14 cellular contexts compared by ENCODE assay signal in genomic region chrX:29490606-29491005, GRCh38.
A peak's percentile ranks its signal among the peaks of the same experiment; 100 is the strongest.
DNase-seq lines count a peak whose midpoint lies in the region; ATAC-seq and TF ChIP-seq lines count a peak whose summit lies in the region.
"Had no signal": no experiment of that assay in that cellular context is flagged by ENCODE, and none has a peak within 500 bp of the region (broad histone marks: within the 10 kb centered on the region; RNA-seq: fewer than 3 reads in every experiment).

No MANE protein-coding gene starts in this region.

- BruUV-seq in Panc1 (replicated peaks; lab: Mats Ljungman, UMichigan) = no TSS peak

- CTCF ChIA-PET in Panc1 (lab: Charles Lee) = no interaction called here

- in situ Hi-C loops in Panc1 (cut with HindIII; ENCODE audit: low pct_unique_long_range_greater_than_20kb, low sequenced_read_pairs) = no loop called here

- H3K9me3 ChIP-seq in Panc1 (ENCODE audit: control insufficient read depth, insufficient read depth, low read depth, low read length) = no peaks in the 10 kb centered on the region; the same call in 1 of the 2 replicates
- H3K9me3 ChIP-seq in adrenal gland (replicated peaks in 1 of 3) = no peaks in the 10 kb centered on the region

- ATAC-seq in Panc1 = peak; percentile 88
- ATAC-seq in HG03457 (IDR thresholded peaks at IDR 0.05; ENCODE audit: unreplicated experiment) = no peak
- no peak for ATAC-seq in GM19467 (IDR thresholded peaks at IDR 0.05; ENCODE audit: unreplicated experiment)

- H3K27ac ChIP-seq in Panc1 (ENCODE audit: low read length) (peak overlapping the region; percentile 54; the same call in 1 of the 2 replicates), adrenal gland (no peak overlapping the region)
- H3K27ac ChIP-seq: GM23248 had no signal

- TF ChIP-seq CTCF in Panc1 (IDR thresholded peaks at IDR 0.05) (no peak), epithelial cell of esophagus (IDR thresholded peaks at IDR 0.05; ENCODE audit: insufficient read depth, low read depth, low read length, missing control alignments) (no peak), adrenal gland (IDR thresholded peaks at IDR 0.05) (no peak)

- H3K4me1 ChIP-seq in Panc1 (ENCODE audit: control insufficient read depth, insufficient read depth, low read length) (no peaks in the 10 kb centered on the region), adrenal gland (replicated peaks in 1 of 2) (no peaks in the 10 kb centered on the region)

- H3K27me3 ChIP-seq in Panc1 (ENCODE audit: control insufficient read depth, insufficient read depth, low read length) = no peaks in the 10 kb centered on the region
- no peaks in the 10 kb centered on the region for H3K27me3 ChIP-seq in adrenal gland
- H3K27me3 ChIP-seq: BLaER1 had no signal

- H3K36me3 ChIP-seq in Panc1 (ENCODE audit: control insufficient read depth, insufficient read depth, low read length) = no peaks in the 10 kb centered on the region
- H3K36me3 ChIP-seq in adrenal gland (replicated peaks in 1 of 2) = no peaks in the 10 kb centered on the region
- H3K36me3 ChIP-seq: BLaER1 had no signal

- DNase-seq in DMS53 (lab: John Stamatoyannopoulos, UW) (peak; percentile 70), Panc1 (ENCODE audit: low read depth, low spot score) (no peak), epithelial cell of esophagus (ENCODE audit: low read depth) (peak; percentile 2), adrenal gland (no peak)
- DNase-seq: CD4-positive, alpha-beta T cell; CD8-positive, alpha-beta memory T cell; DMS 273 treated with DMSO at 0.1 percent for 48 hours; DND-41; GM23248; H7; HCEC 1CT had no signal

- WGBS in adrenal gland, 4 donors = 78 to 85% (median 83%) methylated on average over 2 of the region's 2 CpGs

- intact Hi-C loops in Panc1 (cut with micrococcal nuclease; ENCODE audit: unreplicated experiment) = no loop called here
- intact Hi-C loops in adrenal gland (cut with DNase I) = no loop called here

- POLR2A ChIA-PET in Panc1 (lab: Charles Lee) = no interaction called here

- H3K4me3 ChIP-seq in Panc1 (ENCODE audit: low read depth in 2 of 2, low read length in 2 of 2) = no peak overlapping the region
- no peak overlapping the region for H3K4me3 ChIP-seq in epithelial cell of esophagus (ENCODE audit: low read length)
- no peak overlapping the region for H3K4me3 ChIP-seq in adrenal gland
- H3K4me3 ChIP-seq: BLaER1, GM23248 had no signal

- no peak for TF ChIP-seq POLR2A in adrenal gland (IDR thresholded peaks at IDR 0.05)

Comparison
In these comparisons a context has a peak if more than half of its experiments do, and no peak if none do; other contexts are left out.
1. DNase-seq: peak in DMS53 (single experiment) and epithelial cell of esophagus (single experiment); none in Panc1 (single experiment) and adrenal gland (0 of 7).